1 cellular context compared by ENCODE assay signal in the genomic region with DNA sequence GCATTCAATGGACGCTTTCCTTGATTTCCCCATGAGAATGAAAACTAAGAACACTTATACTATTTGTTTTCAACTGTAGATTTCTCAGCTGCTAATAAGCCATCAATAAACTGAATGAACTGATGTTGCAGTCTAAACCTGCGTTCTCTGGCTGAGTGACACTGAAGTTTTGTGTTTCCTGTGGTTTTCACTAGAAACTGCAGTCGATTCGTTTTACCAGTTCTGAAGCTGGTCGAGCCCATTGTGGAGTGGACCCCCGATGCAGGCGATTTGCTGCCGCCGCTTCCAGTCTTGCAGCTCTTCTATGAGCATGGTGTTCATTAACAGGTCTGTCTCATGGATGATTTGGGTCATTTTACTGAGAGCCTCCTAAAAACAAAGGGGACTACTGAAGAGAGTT.
TF ChIP-seq lines count a peak whose summit lies in the region.

No MANE protein-coding gene starts in this region.

TF ChIP-seq in GM23338, 12 proteins besides CTCF, POLR2A, EP300 and RAD21 (continued from another document):
- TF ChIP-seq JUNB (IDR thresholded peaks at IDR 0.05; ENCODE audit: unreplicated experiment): no peak
- TF ChIP-seq ZNF114 (CRISPR knock-in tag; IDR thresholded peaks at IDR 0.05): no peak
- TF ChIP-seq NANOG (IDR thresholded peaks at IDR 0.05; ENCODE audit: borderline replicate concordance): no peak
- no peak for TF ChIP-seq CREB1 (CRISPR knock-in tag; IDR thresholded peaks at IDR 0.05; ENCODE audit: low read depth)
- TF ChIP-seq ZNF331 (CRISPR knock-in tag; IDR thresholded peaks at IDR 0.05; ENCODE audit: low read depth): no peak
- TF ChIP-seq, protein P1, sequence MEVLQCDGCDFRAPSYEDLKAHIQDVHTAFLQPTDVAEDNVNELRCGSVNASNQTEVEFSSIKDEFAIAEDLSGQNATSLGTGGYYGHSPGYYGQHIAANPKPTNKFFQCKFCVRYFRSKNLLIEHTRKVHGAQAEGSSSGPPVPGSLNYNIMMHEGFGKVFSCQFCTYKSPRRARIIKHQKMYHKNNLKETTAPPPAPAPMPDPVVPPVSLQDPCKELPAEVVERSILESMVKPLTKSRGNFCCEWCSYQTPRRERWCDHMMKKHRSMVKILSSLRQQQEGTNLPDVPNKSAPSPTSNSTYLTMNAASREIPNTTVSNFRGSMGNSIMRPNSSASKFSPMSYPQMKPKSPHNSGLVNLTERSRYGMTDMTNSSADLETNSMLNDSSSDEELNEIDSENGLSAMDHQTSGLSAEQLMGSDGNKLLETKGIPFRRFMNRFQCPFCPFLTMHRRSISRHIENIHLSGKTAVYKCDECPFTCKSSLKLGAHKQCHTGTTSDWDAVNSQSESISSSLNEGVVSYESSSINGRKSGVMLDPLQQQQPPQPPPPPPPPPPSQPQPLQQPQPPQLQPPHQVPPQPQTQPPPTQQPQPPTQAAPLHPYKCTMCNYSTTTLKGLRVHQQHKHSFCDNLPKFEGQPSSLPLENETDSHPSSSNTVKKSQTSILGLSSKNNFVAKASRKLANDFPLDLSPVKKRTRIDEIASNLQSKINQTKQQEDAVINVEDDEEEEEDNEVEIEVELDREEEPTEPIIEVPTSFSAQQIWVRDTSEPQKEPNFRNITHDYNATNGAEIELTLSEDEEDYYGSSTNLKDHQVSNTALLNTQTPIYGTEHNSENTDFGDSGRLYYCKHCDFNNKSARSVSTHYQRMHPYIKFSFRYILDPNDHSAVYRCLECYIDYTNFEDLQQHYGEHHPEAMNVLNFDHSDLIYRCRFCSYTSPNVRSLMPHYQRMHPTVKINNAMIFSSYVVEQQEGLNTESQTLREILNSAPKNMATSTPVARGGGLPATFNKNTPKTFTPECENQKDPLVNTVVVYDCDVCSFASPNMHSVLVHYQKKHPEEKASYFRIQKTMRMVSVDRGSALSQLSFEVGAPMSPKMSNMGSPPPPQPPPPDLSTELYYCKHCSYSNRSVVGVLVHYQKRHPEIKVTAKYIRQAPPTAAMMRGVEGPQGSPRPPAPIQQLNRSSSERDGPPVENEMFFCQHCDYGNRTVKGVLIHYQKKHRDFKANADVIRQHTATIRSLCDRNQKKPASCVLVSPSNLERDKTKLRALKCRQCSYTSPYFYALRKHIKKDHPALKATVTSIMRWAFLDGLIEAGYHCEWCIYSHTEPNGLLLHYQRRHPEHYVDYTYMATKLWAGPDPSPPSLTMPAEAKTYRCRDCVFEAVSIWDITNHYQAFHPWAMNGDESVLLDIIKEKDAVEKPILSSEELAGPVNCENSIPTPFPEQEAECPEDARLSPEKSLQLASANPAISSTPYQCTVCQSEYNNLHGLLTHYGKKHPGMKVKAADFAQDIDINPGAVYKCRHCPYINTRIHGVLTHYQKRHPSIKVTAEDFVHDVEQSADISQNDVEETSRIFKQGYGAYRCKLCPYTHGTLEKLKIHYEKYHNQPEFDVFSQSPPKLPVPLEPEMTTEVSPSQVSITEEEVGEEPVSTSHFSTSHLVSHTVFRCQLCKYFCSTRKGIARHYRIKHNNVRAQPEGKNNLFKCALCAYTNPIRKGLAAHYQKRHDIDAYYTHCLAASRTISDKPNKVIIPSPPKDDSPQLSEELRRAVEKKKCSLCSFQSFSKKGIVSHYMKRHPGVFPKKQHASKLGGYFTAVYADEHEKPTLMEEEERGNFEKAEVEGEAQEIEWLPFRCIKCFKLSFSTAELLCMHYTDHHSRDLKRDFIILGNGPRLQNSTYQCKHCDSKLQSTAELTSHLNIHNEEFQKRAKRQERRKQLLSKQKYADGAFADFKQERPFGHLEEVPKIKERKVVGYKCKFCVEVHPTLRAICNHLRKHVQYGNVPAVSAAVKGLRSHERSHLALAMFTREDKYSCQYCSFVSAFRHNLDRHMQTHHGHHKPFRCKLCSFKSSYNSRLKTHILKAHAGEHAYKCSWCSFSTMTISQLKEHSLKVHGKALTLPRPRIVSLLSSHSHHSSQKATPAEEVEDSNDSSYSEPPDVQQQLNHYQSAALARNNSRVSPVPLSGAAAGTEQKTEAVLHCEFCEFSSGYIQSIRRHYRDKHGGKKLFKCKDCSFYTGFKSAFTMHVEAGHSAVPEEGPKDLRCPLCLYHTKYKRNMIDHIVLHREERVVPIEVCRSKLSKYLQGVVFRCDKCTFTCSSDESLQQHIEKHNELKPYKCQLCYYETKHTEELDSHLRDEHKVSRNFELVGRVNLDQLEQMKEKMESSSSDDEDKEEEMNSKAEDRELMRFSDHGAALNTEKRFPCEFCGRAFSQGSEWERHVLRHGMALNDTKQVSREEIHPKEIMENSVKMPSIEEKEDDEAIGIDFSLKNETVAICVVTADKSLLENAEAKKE (CRISPR knock-in tag; IDR thresholded peaks at IDR 0.05): no peak
- no peak for TF ChIP-seq STAT1 (IDR thresholded peaks at IDR 0.05; ENCODE audit: unreplicated experiment)
- no peak for TF ChIP-seq EZH2phosphoT487 (IDR thresholded peaks at IDR 0.05; ENCODE audit: unreplicated experiment)
- no peak for TF ChIP-seq POLR2AphosphoS5 (IDR thresholded peaks at IDR 0.05; ENCODE audit: low read depth)
- no peak for TF ChIP-seq EZH2 (IDR thresholded peaks at IDR 0.05; ENCODE audit: low read depth, unreplicated experiment)
TF ChIP-seq in GM23338: peak in this region for 0.
